Comparison of ENCODE assay signal across 17 cellular contexts in genomic region chr18:49360582-49360981, GRCh38.
A peak's percentile ranks its signal among the peaks of the same experiment; 100 is the strongest.
DNase-seq lines count a peak whose midpoint lies in the region; ATAC-seq, FAIRE-seq and TF ChIP-seq lines count a peak whose summit lies in the region.
"Had no signal": no experiment of that assay in that cellular context is flagged by ENCODE, and none has a peak within 500 bp of the region (broad histone marks: within the 10 kb centered on the region; RNA-seq: fewer than 3 reads in every experiment).

No MANE protein-coding gene starts in this region.

- no peaks in the 10 kb centered on the region for H3K27me3 ChIP-seq in sigmoid colon
- H3K27me3 ChIP-seq: BLaER1, Peyer's patch, right lobe of liver had no signal

- H3K27me3 Mint-ChIP-seq in central memory CD8-positive, alpha-beta T cell, result no peaks in the 10 kb centered on the region
- H3K27me3 Mint-ChIP-seq: stimulated activated naive CD8-positive, alpha-beta T cell treated with anti-CD3 and anti-CD28 coated beads, Interleukin-15, Interleukin-2, amounts not matched to agents 100 ng/mL and 50 ng/mL, for 24 hours had no signal

- TF ChIP-seq CTCF in GM13977 (IDR thresholded peaks at IDR 0.05; ENCODE audit: extremely low read depth, insufficient read depth, missing control alignments), result no peak
- TF ChIP-seq CTCF in sigmoid colon (IDR thresholded peaks at IDR 0.05), result no peak

- H3K36me3 Mint-ChIP-seq in central memory CD8-positive, alpha-beta T cell (ENCODE audit: insufficient read depth), result peaks cover 13% of the 10 kb centered on the region

- no peaks in the 10 kb centered on the region for H3K9me3 ChIP-seq in sigmoid colon
- H3K9me3 ChIP-seq: BLaER1, Peyer's patch, right lobe of liver had no signal

- peak overlapping the region in 1 of 4 donors; percentile 59 for H3K27ac ChIP-seq in sigmoid colon
- H3K27ac ChIP-seq: BLaER1, Peyer's patch, right lobe of liver had no signal

- intact Hi-C loops in sigmoid colon (cut with DNase I), result no loop called here

- TF ChIP-seq POLR2A in sigmoid colon (IDR thresholded peaks at IDR 0.05), result no peak

- H3K4me3 ChIP-seq in sigmoid colon, result no peak overlapping the region
- H3K4me3 ChIP-seq: BLaER1, Peyer's patch, right lobe of liver had no signal

- H3K27ac Mint-ChIP-seq in central memory CD8-positive, alpha-beta T cell (ENCODE audit: low read depth), result peak overlapping the region; percentile 36
- H3K27ac Mint-ChIP-seq: H9; stimulated activated naive CD8-positive, alpha-beta T cell treated with anti-CD3 and anti-CD28 coated beads, Interleukin-15, Interleukin-2, amounts not matched to agents 100 ng/mL and 50 ng/mL, for 24 hours had no signal

- H3K4me1 ChIP-seq in sigmoid colon, result peaks cover 0 to 38% (median 25%) of the 10 kb centered on the region in 4 donors
- H3K4me1 ChIP-seq: right lobe of liver had no signal

- H3K4me1 Mint-ChIP-seq in central memory CD8-positive, alpha-beta T cell, result peaks cover 23% of the 10 kb centered on the region

- H3K9me3 Mint-ChIP-seq in central memory CD8-positive, alpha-beta T cell, result no peaks in the 10 kb centered on the region
- H3K9me3 Mint-ChIP-seq: H9; stimulated activated naive CD8-positive, alpha-beta T cell treated with anti-CD3 and anti-CD28 coated beads, Interleukin-15, Interleukin-2, amounts not matched to agents 100 ng/mL and 50 ng/mL, for 24 hours had no signal

- FAIRE-seq in urothelium cell line (lab: Jason Lieb, UNC), result no peak

- TF ChIP-seq EP300 in sigmoid colon (IDR thresholded peaks at IDR 0.05), result no peak

- H3K36me3 ChIP-seq in sigmoid colon, result peaks cover 0 to 5% (median 0%) of the 10 kb centered on the region in 4 donors
- H3K36me3 ChIP-seq: Peyer's patch had no signal

- no peak overlapping the region for H3K4me3 Mint-ChIP-seq in central memory CD8-positive, alpha-beta T cell
- H3K4me3 Mint-ChIP-seq: H9; stimulated activated naive CD8-positive, alpha-beta T cell treated with anti-CD3 and anti-CD28 coated beads, Interleukin-15, Interleukin-2, amounts not matched to agents 100 ng/mL and 50 ng/mL, for 24 hours had no signal

- peak; percentile 58 for ATAC-seq in GM21423 (IDR thresholded peaks at IDR 0.05; ENCODE audit: unreplicated experiment)
- ATAC-seq in central memory CD8-positive, alpha-beta T cell (replicated peaks; ENCODE audit: extremely low read depth, poor library complexity, severe bottlenecking), result no peak
- no peak for ATAC-seq in esophagus mucosa
- ATAC-seq: right lobe of liver had no signal

- in situ Hi-C loops in GM13977 (cut with MboI; ENCODE audit: low pct_unique_long_range_greater_than_20kb, low sequenced_read_pairs, unreplicated experiment), result no loop called here
- in situ Hi-C loops in KBM-7 (cut with MboI; ENCODE audit: low pct_unique_long_range_greater_than_20kb, low sequenced_read_pairs), result no loop called here

- DNase-seq in GM13977 (ENCODE audit: low spot score), result peak; percentile 11
- DNase-seq in KBM-7, result peak; percentile 9
- no peak for DNase-seq in central memory CD8-positive, alpha-beta T cell (ENCODE audit: low spot score in 2 of 2)
- DNase-seq in urothelium cell line (ENCODE audit: low spot score), result no peak
- no peak for DNase-seq in sigmoid colon
- no peak for DNase-seq in GM03348 (ENCODE audit: low spot score)
- DNase-seq: activated CD4-positive, CD25-positive, alpha-beta regulatory T cell treated with anti-CD3 and anti-CD28 coated beads, Interleukin-2, amount 50 U/mL, for 72 hours; DMS79 treated with DMSO at 0.1 percent for 48 hours; effector CD8-positive, alpha-beta T cell; H9; NCI-H510A treated with DMSO at 0.1 percent for 48 hours; Peyer's patch; right lobe of liver had no signal

Comparison
In these comparisons a context has a peak if more than half of its experiments do, and no peak if none do; other contexts are left out.
1. DNase-seq: peak in GM13977 (single experiment) and KBM-7 (single experiment); none in central memory CD8-positive, alpha-beta T cell (0 of 2), urothelium cell line (single experiment), sigmoid colon (single experiment) and GM03348 (single experiment).